2 cellular contexts compared by ENCODE assay signal in the genomic region with DNA sequence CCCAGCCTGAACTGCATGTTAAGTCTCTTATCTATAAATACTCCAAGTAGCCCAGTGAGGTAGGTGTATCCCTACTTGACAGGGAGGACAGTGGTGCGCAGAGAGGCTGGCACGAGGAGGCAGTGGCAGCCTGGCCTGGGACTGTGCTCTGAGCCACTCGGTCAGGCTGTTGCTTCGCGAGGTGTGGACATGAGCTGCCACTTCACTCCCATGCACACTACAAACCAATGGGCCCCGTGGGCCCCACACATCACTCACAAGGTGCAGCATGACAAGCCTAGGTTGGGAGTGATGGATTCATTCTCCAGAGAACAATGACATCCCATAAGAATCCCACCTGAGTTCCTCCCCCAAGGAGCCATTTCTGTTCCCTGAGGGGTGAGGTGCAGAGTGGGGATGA.
TF ChIP-seq lines count a peak whose summit lies in the region.

No MANE protein-coding gene starts in this region.

TF ChIP-seq in WTC11, 78 proteins besides CTCF, POLR2A, EP300 and RAD21:
- TF ChIP-seq, protein P1, sequence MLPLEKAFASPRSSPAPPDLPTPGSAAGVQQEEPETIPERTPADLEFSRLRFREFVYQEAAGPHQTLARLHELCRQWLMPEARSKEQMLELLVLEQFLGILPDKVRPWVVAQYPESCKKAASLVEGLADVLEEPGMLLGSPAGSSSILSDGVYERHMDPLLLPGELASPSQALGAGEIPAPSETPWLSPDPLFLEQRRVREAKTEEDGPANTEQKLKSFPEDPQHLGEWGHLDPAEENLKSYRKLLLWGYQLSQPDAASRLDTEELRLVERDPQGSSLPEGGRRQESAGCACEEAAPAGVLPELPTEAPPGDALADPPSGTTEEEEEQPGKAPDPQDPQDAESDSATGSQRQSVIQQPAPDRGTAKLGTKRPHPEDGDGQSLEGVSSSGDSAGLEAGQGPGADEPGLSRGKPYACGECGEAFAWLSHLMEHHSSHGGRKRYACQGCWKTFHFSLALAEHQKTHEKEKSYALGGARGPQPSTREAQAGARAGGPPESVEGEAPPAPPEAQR (CRISPR knock-in tag; IDR thresholded peaks at IDR 0.05): no peak
- TF ChIP-seq, protein P2, sequence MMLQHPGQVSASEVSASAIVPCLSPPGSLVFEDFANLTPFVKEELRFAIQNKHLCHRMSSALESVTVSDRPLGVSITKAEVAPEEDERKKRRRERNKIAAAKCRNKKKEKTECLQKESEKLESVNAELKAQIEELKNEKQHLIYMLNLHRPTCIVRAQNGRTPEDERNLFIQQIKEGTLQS (CRISPR knock-in tag; conservative IDR thresholded peaks at IDR 0.05): 0 out of 2 replicates have a peak, but pooled peaks have one; percentile 22
- no peak for TF ChIP-seq ZNF219 (CRISPR knock-in tag; IDR thresholded peaks at IDR 0.05; ENCODE audit: borderline replicate concordance)
- TF ChIP-seq TCF7 (CRISPR knock-in tag; IDR thresholded peaks at IDR 0.05; ENCODE audit: low read depth): no peak

TF ChIP-seq in endothelial cell of umbilical vein, 7 proteins besides CTCF, POLR2A, EP300 and RAD21:
- TF ChIP-seq FOS (IDR thresholded peaks at IDR 0.05; ENCODE audit: borderline replicate concordance, insufficient read depth, low read length): no peak
- TF ChIP-seq JUN (IDR thresholded peaks at IDR 0.05; ENCODE audit: borderline replicate concordance, insufficient read depth, insufficient read length, low read depth): no peak
- TF ChIP-seq, protein P3, sequence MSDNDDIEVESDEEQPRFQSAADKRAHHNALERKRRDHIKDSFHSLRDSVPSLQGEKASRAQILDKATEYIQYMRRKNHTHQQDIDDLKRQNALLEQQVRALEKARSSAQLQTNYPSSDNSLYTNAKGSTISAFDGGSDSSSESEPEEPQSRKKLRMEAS (IDR thresholded peaks at IDR 0.05; ENCODE audit: insufficient read depth, insufficient read length): no peak
- no peak for TF ChIP-seq MYC (IDR thresholded peaks at IDR 0.05; ENCODE audit: low read depth, low read length)
- no peak for TF ChIP-seq GATA2 (IDR thresholded peaks at IDR 0.05; ENCODE audit: insufficient read depth, insufficient read length, low read depth, low read length)
- no peak for TF ChIP-seq POLR2AphosphoS5 (IDR thresholded peaks at IDR 0.05; ENCODE audit: insufficient read depth, low read depth, low read length)
- no peak for TF ChIP-seq EZH2 (IDR thresholded peaks at IDR 0.05; ENCODE audit: borderline replicate concordance, low read depth, low read length, severe bottlenecking)
